ENCODE assay signal across 14 cellular contexts in the genomic region with DNA sequence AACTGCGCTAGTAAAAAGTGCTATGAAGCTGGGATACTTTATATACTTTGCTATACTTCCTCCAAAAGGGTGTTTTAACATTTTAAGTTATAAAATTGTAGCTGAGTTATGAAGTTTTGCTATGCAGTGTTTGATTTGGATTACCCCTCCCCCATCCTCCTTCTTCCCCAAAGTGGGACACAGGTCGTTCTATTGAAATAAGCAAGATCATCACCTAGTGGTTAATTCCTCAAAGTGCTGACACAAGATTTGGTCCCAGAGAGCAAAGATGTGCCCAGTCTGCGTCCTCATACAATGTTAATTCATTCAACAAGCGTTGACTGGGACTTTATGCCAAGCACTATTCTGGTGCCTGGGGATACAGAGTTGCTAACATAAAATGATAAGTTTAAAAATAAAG.
DNase-seq lines count a peak whose midpoint lies in the region; ATAC-seq and TF ChIP-seq lines count a peak whose summit lies in the region.
"Had no signal": no experiment of that assay in that cellular context is flagged by ENCODE, and none has a peak within 500 bp of the region (broad histone marks: within the 10 kb centered on the region; RNA-seq: fewer than 3 reads in every experiment).

No MANE protein-coding gene starts in this region.

- no peak for ATAC-seq in HG03039 (IDR thresholded peaks at IDR 0.05; ENCODE audit: unreplicated experiment)
- no peak for ATAC-seq in GM19035 (IDR thresholded peaks at IDR 0.05; ENCODE audit: unreplicated experiment)
- ATAC-seq: natural killer cell; stimulated activated naive CD8-positive, alpha-beta T cell treated with anti-CD3 and anti-CD28 coated beads, Interleukin-15, amount 100 ng/mL, for 72 hours had no signal

- DNase-seq in GM06990 (ENCODE audit: extremely low read depth, insufficient read length) (no peak), OCI-M1 (lab: John Stamatoyannopoulos, UW) (peak; percentile 30), fibroblast of pulmonary artery (ENCODE audit: low read depth) (no peak), NCI-H510A (lab: John Stamatoyannopoulos, UW) (no peak), activated gamma-delta T cell treated with Interleukin-2 at 50 U/mL for 16 hours (no peak)
- DNase-seq: activated effector memory CD4-positive, alpha-beta T cell treated with anti-CD3 and anti-CD28 coated beads, Interleukin-2, amount 50 U/mL, for 16 hours; CD4-positive, alpha-beta memory T cell; dorsolateral prefrontal cortex; natural killer cell; NCI-H1436; stimulated activated naive CD8-positive, alpha-beta T cell treated with anti-CD3 and anti-CD28 coated beads, Interleukin-15, amount 100 ng/mL, for 72 hours had no signal

- H3K27ac ChIP-seq in 22Rv1 = no peak overlapping the region

- H3K36me3 ChIP-seq in GM06990 (ENCODE audit: control insufficient read depth, insufficient read depth, low read length) = no peaks in the 10 kb centered on the region

- no peaks in the 10 kb centered on the region; the same call in 1 of the 2 replicates for H3K27me3 ChIP-seq in GM06990 (replicated peaks; ENCODE audit: control insufficient read depth, insufficient read depth, low read length)

- peak; percentile 54 for TF ChIP-seq CTCF in 22Rv1 (IDR thresholded peaks at IDR 0.05)
- TF ChIP-seq CTCF in GM06990 (IDR thresholded peaks at IDR 0.05; ENCODE audit: insufficient read depth, low read length, poor library complexity, severe bottlenecking) = peak; percentile 23
- TF ChIP-seq CTCF in fibroblast of pulmonary artery (IDR thresholded peaks at IDR 0.05; ENCODE audit: low read length, missing control alignments) = peak; percentile 6

- no peak overlapping the region for H3K4me3 ChIP-seq in GM06990 (replicated peaks; ENCODE audit: low read depth, low read length)
- H3K4me3 ChIP-seq in fibroblast of pulmonary artery (replicated peaks; ENCODE audit: low read depth, low read length) = no peak overlapping the region
- H3K4me3 ChIP-seq: dorsolateral prefrontal cortex had no signal
